ENCODE assay signal across 1 cellular context in genomic region chr12:124172646-124173045, GRCh38.
TF ChIP-seq lines count a peak whose summit lies in the region.

No MANE protein-coding gene starts in this region.

TF ChIP-seq in IMR-90, 13 proteins besides CTCF, POLR2A, EP300 and RAD21 (continued from another document):
- TF ChIP-seq USF2 (IDR thresholded peaks at IDR 0.05; ENCODE audit: low read depth, low read length) = no peak
- no peak for TF ChIP-seq SMC3 (IDR thresholded peaks at IDR 0.05; ENCODE audit: low read depth, low read length)
- TF ChIP-seq NFE2L2 (IDR thresholded peaks at IDR 0.05; ENCODE audit: low read depth, low read length) = no peak
- TF ChIP-seq ELK1 (IDR thresholded peaks at IDR 0.05; ENCODE audit: borderline replicate concordance, low read depth, low read length) = no peak
- no peak for TF ChIP-seq BHLHE40 (IDR thresholded peaks at IDR 0.05; ENCODE audit: low read depth, low read length)
- TF ChIP-seq FOS (IDR thresholded peaks at IDR 0.05; ENCODE audit: low read depth, low read length) = no peak
- no peak for TF ChIP-seq MXI1 (IDR thresholded peaks at IDR 0.05; ENCODE audit: borderline replicate concordance, low read depth, low read length)
- no peak for TF ChIP-seq MAZ (IDR thresholded peaks at IDR 0.05; ENCODE audit: borderline replicate concordance, low read depth, low read length)
- TF ChIP-seq CEBPB (IDR thresholded peaks at IDR 0.05; ENCODE audit: low read depth, low read length) = no peak
- no peak for TF ChIP-seq CHD1 (IDR thresholded peaks at IDR 0.05; ENCODE audit: low read depth, low read length)
- TF ChIP-seq RCOR1 (IDR thresholded peaks at IDR 0.05; ENCODE audit: insufficient replicate concordance, low read length) = no peak
